Comparison of ENCODE assay signal across 10 cellular contexts in the genomic region with DNA sequence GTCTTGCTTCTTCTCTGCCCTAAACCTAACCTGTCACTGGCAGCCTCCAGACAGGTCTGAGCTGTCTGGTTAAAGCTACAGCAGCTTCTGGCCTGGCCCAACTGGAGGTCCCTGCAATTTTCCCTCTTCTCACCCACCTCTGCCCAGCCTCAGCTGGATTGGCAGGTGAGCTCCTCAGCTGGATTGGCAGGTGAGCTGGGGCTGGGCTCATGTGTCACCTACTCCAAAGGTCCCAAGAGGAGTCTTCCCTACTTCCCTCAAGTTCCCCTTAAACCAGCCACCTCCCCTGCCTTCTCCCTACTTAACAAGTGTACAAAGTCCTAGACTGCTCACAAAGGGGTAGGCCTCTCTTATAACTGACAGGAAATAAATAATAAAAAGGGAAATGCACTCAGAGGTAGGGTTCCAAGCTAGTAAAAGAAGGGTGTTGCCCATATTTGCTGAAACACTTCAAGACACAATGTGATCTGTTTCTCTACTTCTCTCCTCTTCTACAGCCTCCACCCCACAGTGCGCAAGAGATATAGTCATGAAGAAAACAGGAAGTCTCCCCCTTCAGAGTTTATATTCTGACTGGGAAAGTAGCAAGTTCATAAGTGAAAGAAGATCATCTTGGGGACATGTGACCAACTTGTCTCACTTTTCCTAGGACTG. TPM values are rescaled to one million over a fixed set of nuclear protein-coding genes. Genes with fewer than 3 reads are reported as not detected.
A peak's percentile ranks its signal among the peaks of the same experiment; 100 is the strongest.
DNase-seq lines count a peak whose midpoint lies in the region; ATAC-seq and TF ChIP-seq lines count a peak whose summit lies in the region.
"Had no signal": no experiment of that assay in that cellular context is flagged by ENCODE, and none has a peak within 500 bp of the region (broad histone marks: within the 10 kb centered on the region; RNA-seq: fewer than 3 reads in every experiment).

A gene with protein sequence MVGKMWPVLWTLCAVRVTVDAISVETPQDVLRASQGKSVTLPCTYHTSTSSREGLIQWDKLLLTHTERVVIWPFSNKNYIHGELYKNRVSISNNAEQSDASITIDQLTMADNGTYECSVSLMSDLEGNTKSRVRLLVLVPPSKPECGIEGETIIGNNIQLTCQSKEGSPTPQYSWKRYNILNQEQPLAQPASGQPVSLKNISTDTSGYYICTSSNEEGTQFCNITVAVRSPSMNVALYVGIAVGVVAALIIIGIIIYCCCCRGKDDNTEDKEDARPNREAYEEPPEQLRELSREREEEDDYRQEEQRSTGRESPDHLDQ (minus strand): TSS at position 89 of the 654 bp plus-strand sequence. CDS start 90 bp downstream, outside the sequence.

- TF ChIP-seq CTCF in activated CD8-positive, alpha-beta T cell treated with anti-CD3 and anti-CD28 coated beads for 36 hours (IDR thresholded peaks at IDR 0.05) = no peak
- TF ChIP-seq CTCF in progenitor cell of endocrine pancreas (IDR thresholded peaks at IDR 0.05; ENCODE audit: unreplicated experiment) = no peak

- peak; percentile 86 for ATAC-seq in GM19351 (IDR thresholded peaks at IDR 0.05; ENCODE audit: unreplicated experiment)
- peak; percentile 57 for ATAC-seq in HG03565 (IDR thresholded peaks at IDR 0.05; ENCODE audit: unreplicated experiment)
- peak; percentile 79 for ATAC-seq in activated CD8-positive, alpha-beta T cell treated with anti-CD3 and anti-CD28 coated beads for 36 hours

- no peak within 1 kb of the TSS for H3K4me3 Mint-ChIP-seq in activated CD8-positive, alpha-beta T cell treated with anti-CD3 and anti-CD28 coated beads for 36 hours
- H3K4me3 Mint-ChIP-seq in progenitor cell of endocrine pancreas (ENCODE audit: low read depth) = no peak within 1 kb of the TSS

- H3K36me3 Mint-ChIP-seq in activated CD8-positive, alpha-beta T cell treated with anti-CD3 and anti-CD28 coated beads for 36 hours (ENCODE audit: low read depth) = no peaks in the 10 kb centered on the region
- H3K36me3 Mint-ChIP-seq in progenitor cell of endocrine pancreas (ENCODE audit: insufficient read depth) = no peaks in the 10 kb centered on the region

- CTCF ChIA-PET in activated CD8-positive, alpha-beta T cell treated with anti-CD3 and anti-CD28 coated beads for 36 hours (lab: Charles Lee) = interaction anchor here (1.2 to 3.5 kb wide), 3 partner anchors 31 to 129 kb away, joined by 3 to 21 read pairs (median 9); no protein-coding TSS in a partner anchor

- no peaks in the 10 kb centered on the region for H3K9me3 Mint-ChIP-seq in activated CD8-positive, alpha-beta T cell treated with anti-CD3 and anti-CD28 coated beads for 36 hours
- H3K9me3 Mint-ChIP-seq in progenitor cell of endocrine pancreas (ENCODE audit: low read depth) = no peaks in the 10 kb centered on the region

- H3K27me3 Mint-ChIP-seq in activated CD8-positive, alpha-beta T cell treated with anti-CD3 and anti-CD28 coated beads for 36 hours = no peaks in the 10 kb centered on the region
- peaks cover 4% of the 10 kb centered on the region for H3K27me3 Mint-ChIP-seq in progenitor cell of endocrine pancreas

- peaks cover 32% of the 10 kb centered on the region for H3K4me1 Mint-ChIP-seq in activated CD8-positive, alpha-beta T cell treated with anti-CD3 and anti-CD28 coated beads for 36 hours (ENCODE audit: low read depth)
- no peaks in the 10 kb centered on the region for H3K4me1 Mint-ChIP-seq in progenitor cell of endocrine pancreas (ENCODE audit: low read depth)

- POLR2A ChIA-PET in activated CD8-positive, alpha-beta T cell treated with anti-CD3 and anti-CD28 coated beads for 36 hours (lab: Charles Lee) = no interaction called here

- H3K27ac Mint-ChIP-seq in activated CD8-positive, alpha-beta T cell treated with anti-CD3 and anti-CD28 coated beads for 36 hours = peak within 1 kb of the TSS; percentile 87
- H3K27ac Mint-ChIP-seq in progenitor cell of endocrine pancreas = no peak within 1 kb of the TSS

- intact Hi-C loops in activated CD8-positive, alpha-beta T cell treated with anti-CD3 and anti-CD28 coated beads for 36 hours (cut with micrococcal nuclease) = no loop called here

- peak; percentile 20 for DNase-seq in activated CD8-positive, alpha-beta T cell treated with anti-CD3 and anti-CD28 coated beads for 36 hours
- DNase-seq in pons (ENCODE audit: low spot score) = peak; percentile 25
- DNase-seq in NCI-H1092 (lab: John Stamatoyannopoulos, UW) = no peak
- no peak for DNase-seq in progenitor cell of endocrine pancreas (ENCODE audit: low spot score, unreplicated experiment)
- no peak for DNase-seq in ureter (ENCODE audit: low spot score)
- DNase-seq in midbrain (lab: John Stamatoyannopoulos, UW) = no peak
- DNase-seq: SJCRH30 had no signal

RNA-seq across cellular contexts. Expression of the gene that starts here (rescaled TPM):
- under 1 TPM in 1 of 2 experiments, not detected in 1; 0.25 TPM for total RNA-seq in activated CD8-positive, alpha-beta T cell treated with anti-CD3 and anti-CD28 coated beads for 36 hours
- not detected in 2 replicates for total RNA-seq in progenitor cell of endocrine pancreas
- total RNA-seq in ureter = 0.16 TPM
- total RNA-seq: ascending aorta had no signal

Comparison
In these comparisons a context has a peak if more than half of its experiments do, and no peak if none do; other contexts are left out.
1. Peak in DNase-seq and ATAC-seq in activated CD8-positive, alpha-beta T cell treated with anti-CD3 and anti-CD28 coated beads for 36 hours; RNA of the gene not detected or under 1 TPM.